ENCODE assay signal across 14 cellular contexts in the genomic region with DNA sequence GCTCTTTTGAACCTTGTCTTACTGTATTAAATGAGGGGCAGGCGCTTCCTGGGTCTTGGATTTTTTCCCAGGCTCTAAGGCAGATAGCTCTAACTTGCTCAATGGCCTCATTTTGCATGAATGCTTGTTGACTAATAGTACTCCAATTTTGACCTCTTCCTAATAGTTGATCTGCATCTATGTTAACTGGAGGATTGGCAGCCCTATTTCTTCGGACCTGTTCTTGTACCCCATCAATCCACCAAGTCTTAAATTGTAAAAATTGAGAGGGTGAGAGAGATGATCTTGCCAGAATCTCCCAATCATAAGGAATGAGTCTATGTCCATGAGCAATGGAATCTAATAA. TPM values are rescaled to one million over a fixed set of nuclear protein-coding genes. Genes with fewer than 3 reads are reported as not detected.
"Had no signal": no experiment of that assay in that cellular context is flagged by ENCODE, and none has a peak within 500 bp of the region (broad histone marks: within the 10 kb centered on the region; RNA-seq: fewer than 3 reads in every experiment).

No MANE protein-coding gene starts in this region.

RNA-seq across cellular contexts. Expression of a gene that starts 48.2 kb away (rescaled TPM):
- total RNA-seq: activated CD4-positive, alpha-beta memory T cell treated with anti-CD3 and anti-CD28 coated beads, Interleukin-2, amount 10 ng/mL, durations not matched to agents 7 days and 5 days; activated CD4-positive, alpha-beta T cell treated with anti-CD3 and anti-CD28 coated beads, Interleukin-2, amount 10 ng/mL, durations not matched to agents 7 days and 5 days; activated naive CD4-positive, alpha-beta T cell treated with anti-CD3 and anti-CD28 coated beads, Interleukin-2, amount 50 U/mL, for 72 hours; activated naive CD8-positive, alpha-beta T cell treated with anti-CD3 and anti-CD28 coated beads, Interleukin-2, amount 10 ng/mL, durations not matched to agents 7 days and 5 days; activated T-cell treated with anti-CD3 and anti-CD28 coated beads, Interleukin-2, amount 50 U/mL, for 72 hours; astrocyte; bronchial epithelial cell; cardiac septum; cerebellum; fibroblast of lung; fibroblast of villous mesenchyme; gastroesophageal sphincter; glomerular endothelial cell; T-helper 1 cell treated with Interleukin-12 subunit alpha and Interleukin-12 subunit beta and Interleukin-4 antibody, amounts not matched to agents 30 ng/mL and 1 ng/mL, for 36 hours had no signal
